Comparison of ENCODE assay signal across 9 cellular contexts in genomic region chr1:234743866-234744581, GRCh38.
A peak's percentile ranks its signal among the peaks of the same experiment; 100 is the strongest.
DNase-seq lines count a peak whose midpoint lies in the region; ATAC-seq and TF ChIP-seq lines count a peak whose summit lies in the region.
"Had no signal": no experiment of that assay in that cellular context is flagged by ENCODE, and none has a peak within 500 bp of the region (broad histone marks: within the 10 kb centered on the region; RNA-seq: fewer than 3 reads in every experiment).

No MANE protein-coding gene starts in this region.

- BruUV-seq in Panc1 (replicated peaks; lab: Mats Ljungman, UMichigan), result no TSS peak

- no peak overlapping the region for H3K4me3 Mint-ChIP-seq in activated CD8-positive, alpha-beta T cell treated with anti-CD3 and anti-CD28 coated beads, Interleukin-2, amount 10 ng/mL, durations not matched to agents 7 days and 5 days

- H3K36me3 ChIP-seq in ES-I3 (ENCODE audit: insufficient read depth, low read length), result no peaks in the 10 kb centered on the region
- no peaks in the 10 kb centered on the region for H3K36me3 ChIP-seq in Panc1 (ENCODE audit: control insufficient read depth, insufficient read depth, low read length)
- no peaks in the 10 kb centered on the region for H3K36me3 ChIP-seq in psoas muscle (ENCODE audit: insufficient read depth in 1 of 2, low read depth in 1 of 2)

- no peaks in the 10 kb centered on the region for H3K9me3 Mint-ChIP-seq in activated CD8-positive, alpha-beta T cell treated with anti-CD3 and anti-CD28 coated beads, Interleukin-2, amount 10 ng/mL, durations not matched to agents 7 days and 5 days (ENCODE audit: insufficient read depth)

- peak; percentile 79 for ATAC-seq in Panc1
- ATAC-seq in psoas muscle, result no peak
- no peak for ATAC-seq in GM18870 (IDR thresholded peaks at IDR 0.05; ENCODE audit: unreplicated experiment)
- no peak for ATAC-seq in activated CD8-positive, alpha-beta T cell treated with anti-CD3 and anti-CD28 coated beads, Interleukin-2, amount 10 ng/mL, durations not matched to agents 7 days and 5 days
- ATAC-seq in HG03469 (IDR thresholded peaks at IDR 0.05; ENCODE audit: unreplicated experiment), result no peak
- no peak for ATAC-seq in HG02870 (IDR thresholded peaks at IDR 0.05; ENCODE audit: unreplicated experiment)

- POLR2A ChIA-PET in Panc1 (lab: Charles Lee), result interaction anchor here (0.5 to 1.2 kb wide), 3 partner anchors 20 to 214 kb away, joined by 3 to 4 read pairs (median 3); no protein-coding TSS in a partner anchor
- POLR2A ChIA-PET in activated CD8-positive, alpha-beta T cell treated with anti-CD3 and anti-CD28 coated beads, Interleukin-2, amount 10 ng/mL, durations not matched to agents 7 days and 5 days (lab: Charles Lee), result interaction anchor here (0.7 to 0.9 kb wide), 3 partner anchors 9 to 21 kb away, joined by 3 read pairs; no protein-coding TSS in a partner anchor

- H3K27me3 ChIP-seq in Panc1 (ENCODE audit: control insufficient read depth, insufficient read depth, low read length), result no peaks in the 10 kb centered on the region
- no peaks in the 10 kb centered on the region for H3K27me3 ChIP-seq in psoas muscle (ENCODE audit: insufficient read depth in 3 of 3, low read length in 2 of 3)

- intact Hi-C loops in Panc1 (cut with micrococcal nuclease; ENCODE audit: unreplicated experiment), result no loop called here
- intact Hi-C loops in psoas muscle (cut with DNase I), result no loop called here

- H3K36me3 Mint-ChIP-seq in activated CD8-positive, alpha-beta T cell treated with anti-CD3 and anti-CD28 coated beads, Interleukin-2, amount 10 ng/mL, durations not matched to agents 7 days and 5 days (ENCODE audit: low read depth), result no peaks in the 10 kb centered on the region

- no peaks in the 10 kb centered on the region for H3K4me1 Mint-ChIP-seq in activated CD8-positive, alpha-beta T cell treated with anti-CD3 and anti-CD28 coated beads, Interleukin-2, amount 10 ng/mL, durations not matched to agents 7 days and 5 days (ENCODE audit: low read depth)

- no peak overlapping the region for H3K27ac Mint-ChIP-seq in activated CD8-positive, alpha-beta T cell treated with anti-CD3 and anti-CD28 coated beads, Interleukin-2, amount 10 ng/mL, durations not matched to agents 7 days and 5 days

- CTCF ChIA-PET in Panc1 (lab: Charles Lee), result no interaction called here
- CTCF ChIA-PET in activated CD8-positive, alpha-beta T cell treated with anti-CD3 and anti-CD28 coated beads, Interleukin-2, amount 10 ng/mL, durations not matched to agents 7 days and 5 days (lab: Charles Lee), result interaction anchor here (1.2 to 1.4 kb wide), 2 partner anchors 26 to 349 kb away, joined by 3 read pairs; no protein-coding TSS in a partner anchor

- 24 to 40% (median 26%) methylated on average over 15 of the region's 15 CpGs for WGBS in psoas muscle, 3 donors

- peak overlapping the region; percentile 16; the same call in 1 of the 2 replicates for H3K9ac ChIP-seq in ES-I3 (ENCODE audit: low read depth, low read length)

- H3K27me3 Mint-ChIP-seq in activated CD8-positive, alpha-beta T cell treated with anti-CD3 and anti-CD28 coated beads, Interleukin-2, amount 10 ng/mL, durations not matched to agents 7 days and 5 days (ENCODE audit: low read depth), result peaks cover 6% of the 10 kb centered on the region

- H3K4me3 ChIP-seq in Panc1 (ENCODE audit: low read depth in 2 of 2, low read length in 2 of 2) (peak overlapping the region in 1 of 2 experiments; percentile 10; a peak in 1 of 4 replicates), fibroblast of the aortic adventitia (ENCODE audit: low read depth, low read length) (no peak overlapping the region), psoas muscle (peak overlapping the region; percentile 15)

- H3K4me1 ChIP-seq in ES-I3 (ENCODE audit: insufficient read depth, low read length) (peaks cover 34% of the 10 kb centered on the region), Panc1 (ENCODE audit: control insufficient read depth, insufficient read depth, low read length) (peaks cover 51% of the 10 kb centered on the region), psoas muscle (peaks cover 9% of the 10 kb centered on the region)

- TF ChIP-seq CTCF in Panc1 (IDR thresholded peaks at IDR 0.05), result no peak
- peak; percentile 25 for TF ChIP-seq CTCF in fibroblast of the aortic adventitia (IDR thresholded peaks at IDR 0.05; ENCODE audit: insufficient read depth, low read length)
- no peak for TF ChIP-seq CTCF in psoas muscle (IDR thresholded peaks at IDR 0.05)

- H3K27ac ChIP-seq in Panc1 (ENCODE audit: low read length) (peak overlapping the region; percentile 98), psoas muscle (no peak overlapping the region)

- in situ Hi-C loops in Panc1 (cut with HindIII; ENCODE audit: low pct_unique_long_range_greater_than_20kb, low sequenced_read_pairs), result loop anchor here (10.0 to 25.0 kb wide), 2 partner anchors 243 to 331 kb away; no protein-coding TSS in a partner anchor

- H3K9me3 ChIP-seq in ES-I3 (ENCODE audit: control insufficient read depth, insufficient read depth, low read length), result no peaks in the 10 kb centered on the region
- H3K9me3 ChIP-seq in Panc1 (ENCODE audit: control insufficient read depth, insufficient read depth, low read depth, low read length), result no peaks in the 10 kb centered on the region
- no peaks in the 10 kb centered on the region for H3K9me3 ChIP-seq in psoas muscle

- DNase-seq in Panc1 (ENCODE audit: low read depth, low spot score) (no peak), fibroblast of the aortic adventitia (ENCODE audit: low read depth) (peak; percentile 55), psoas muscle (no peak)
- DNase-seq in activated CD8-positive, alpha-beta T cell treated with anti-CD3 and anti-CD28 coated beads, Interleukin-2, amount 10 ng/mL, durations not matched to agents 7 days and 5 days, result no peak
- DNase-seq: activated CD4-positive, alpha-beta T cell treated with anti-CD3 and anti-CD28 coated beads for 1 hour had no signal
